In genomic region chr14:78202976-78203375, GRCh38 we compare ENCODE assay signal across 1 cellular context.
TF ChIP-seq lines count a peak whose summit lies in the region.

No MANE protein-coding gene starts in this region.

TF ChIP-seq in H1, 55 proteins besides CTCF, POLR2A, EP300 and RAD21:
- TF ChIP-seq KDM1A (IDR thresholded peaks at IDR 0.05; ENCODE audit: borderline replicate concordance, low read length), result no peak
- TF ChIP-seq JUN (IDR thresholded peaks at IDR 0.05; ENCODE audit: low read depth, low read length), result no peak
